ENCODE assay signal across 8 cellular contexts in the genomic region with DNA sequence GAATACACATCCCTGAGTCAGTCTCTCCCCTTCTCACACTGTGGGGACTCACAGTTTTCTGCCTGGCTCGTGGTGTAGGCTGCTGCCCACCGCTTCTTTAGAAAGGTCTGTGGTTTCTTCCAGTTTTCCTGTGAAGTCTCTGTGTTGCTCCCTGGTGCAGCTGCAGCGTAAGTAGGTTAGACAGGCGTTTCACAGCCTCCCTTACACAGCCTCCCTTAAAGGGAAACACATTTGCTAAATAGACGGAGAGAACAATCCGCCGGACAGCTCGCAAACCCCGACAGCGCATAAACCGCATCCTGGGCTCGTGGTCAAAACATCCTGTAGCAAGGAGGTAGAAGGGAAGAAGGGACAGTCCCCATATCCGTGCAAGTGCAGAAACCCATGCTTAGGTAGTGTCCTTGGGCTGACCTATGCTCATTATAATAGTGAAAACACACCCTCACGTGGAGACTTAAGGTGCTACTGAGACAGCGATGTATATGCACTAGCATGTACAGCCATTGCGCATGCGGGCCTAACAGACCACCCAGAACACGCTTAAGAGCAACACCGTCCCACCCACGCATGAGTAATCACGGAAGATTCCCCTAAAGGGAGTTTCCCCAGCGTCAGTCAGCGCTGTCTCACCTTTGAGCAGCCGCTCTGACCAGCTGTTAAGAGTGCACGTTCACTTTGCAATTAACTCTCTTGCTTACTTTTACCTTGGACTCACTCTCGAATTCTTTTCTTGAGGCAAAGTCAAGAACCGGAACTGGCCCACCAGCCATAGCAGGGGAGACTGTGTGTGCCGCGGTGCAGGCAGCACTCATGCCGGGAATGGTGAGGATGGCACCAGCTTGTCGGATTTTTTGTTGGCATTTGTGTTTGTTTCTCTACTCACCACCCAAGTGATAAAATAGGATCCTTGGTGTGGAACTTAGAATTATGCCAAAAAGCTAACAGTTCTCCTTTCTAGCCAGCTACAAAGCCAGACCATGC.
DNase-seq lines count a peak whose midpoint lies in the region; ATAC-seq lines count a peak whose summit lies in the region.

No MANE protein-coding gene starts in this region.

- H3K27me3 Mint-ChIP-seq in activated naive CD8-positive, alpha-beta T cell: no peaks in the 10 kb centered on the region

- peak; percentile 93 for ATAC-seq in GM18870 (IDR thresholded peaks at IDR 0.05; ENCODE audit: unreplicated experiment)
- peak; percentile 84 for ATAC-seq in HG02973 (IDR thresholded peaks at IDR 0.05; ENCODE audit: unreplicated experiment)

- H3K36me3 Mint-ChIP-seq in activated naive CD8-positive, alpha-beta T cell: peaks cover 2% of the 10 kb centered on the region

- DNase-seq in T follicular helper cell (ENCODE audit: low read depth) (peak; percentile 43), NCI-H128 (lab: John Stamatoyannopoulos, UW; ENCODE audit: unreplicated experiment) (no peak), NCI-H146 treated with DMSO at 0.1 percent for 48 hours (lab: John Stamatoyannopoulos, UW; ENCODE audit: unreplicated experiment) (no peak), NCI-H69 (lab: John Stamatoyannopoulos, UW) (no peak)
- peak; percentile 61 to 77 (median 70) for DNase-seq in stimulated activated CD4-positive, alpha-beta T cell treated with anti-CD3 and anti-CD28 coated beads, TNF-alpha, amount 100 ng/mL, for 1 hour (ENCODE audit: low read depth in 3 of 3, low spot score in 1 of 3)

- peak overlapping the region; percentile 81 for H3K4me3 Mint-ChIP-seq in activated naive CD8-positive, alpha-beta T cell

- peak overlapping the region; percentile 98 for H3K27ac Mint-ChIP-seq in activated naive CD8-positive, alpha-beta T cell

- H3K4me1 Mint-ChIP-seq in activated naive CD8-positive, alpha-beta T cell (ENCODE audit: low read depth): peaks cover 70% of the 10 kb centered on the region

- no peaks in the 10 kb centered on the region for H3K9me3 Mint-ChIP-seq in activated naive CD8-positive, alpha-beta T cell (ENCODE audit: low read depth)

Comparison
In these comparisons a context has a peak if more than half of its experiments do, and no peak if none do; other contexts are left out.
1. DNase-seq: peak in T follicular helper cell (single experiment) and stimulated activated CD4-positive, alpha-beta T cell treated with anti-CD3 and anti-CD28 coated beads, TNF-alpha, amount 100 ng/mL, for 1 hour (3 of 3); none in NCI-H128 (single experiment), NCI-H146 treated with DMSO at 0.1 percent for 48 hours (single experiment) and NCI-H69 (single experiment).